27 cellular contexts compared by ENCODE assay signal in the genomic region with DNA sequence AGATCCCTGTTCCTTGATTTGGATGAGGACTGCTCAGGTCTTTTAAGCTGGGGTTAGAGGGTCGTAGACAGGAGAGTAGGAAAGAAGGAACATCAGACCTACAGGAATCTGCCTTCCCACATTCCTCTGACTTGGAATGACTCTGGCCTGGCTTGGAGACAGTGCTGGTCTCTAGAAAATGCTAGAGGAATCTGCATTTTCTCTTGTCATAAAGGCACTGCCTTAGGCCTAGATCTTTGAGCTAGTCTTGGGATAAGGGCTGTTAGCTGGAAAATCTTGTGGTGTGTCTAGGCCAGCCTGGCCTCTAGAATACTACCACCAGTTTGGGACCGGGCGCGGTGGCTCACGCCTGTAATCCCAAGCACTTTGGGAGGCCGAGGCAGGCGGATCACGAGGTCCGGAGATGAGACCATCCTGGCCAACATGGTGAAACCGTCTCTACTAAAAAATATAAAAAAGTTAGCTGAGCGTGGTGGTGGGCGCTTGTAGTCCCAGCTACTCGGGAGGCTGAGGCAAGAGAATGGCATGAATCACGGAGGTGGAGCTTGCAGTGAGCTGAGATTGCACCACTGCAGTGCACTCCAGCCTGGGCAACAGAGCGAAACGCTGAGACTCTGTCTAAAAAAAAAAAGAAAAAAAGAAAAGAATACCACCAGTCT. TPM values are rescaled to one million over a fixed set of nuclear protein-coding genes. Genes with fewer than 3 reads are reported as not detected.
DNase-seq lines count a peak whose midpoint lies in the region; FAIRE-seq and TF ChIP-seq lines count a peak whose summit lies in the region.
"Had no signal": no experiment of that assay in that cellular context is flagged by ENCODE, and none has a peak within 500 bp of the region (broad histone marks: within the 10 kb centered on the region; RNA-seq: fewer than 3 reads in every experiment).

No MANE protein-coding gene starts in this region.

- peaks cover 12% of the 10 kb centered on the region for H3K36me3 Mint-ChIP-seq in activated CD4-positive, alpha-beta T cell treated with anti-CD3 and anti-CD28 coated beads, Interleukin-2, amount 10 ng/mL, durations not matched to agents 24 days and 14 days (ENCODE audit: low read depth)
- H3K36me3 Mint-ChIP-seq in activated CD4-positive, alpha-beta memory T cell treated with anti-CD3 and anti-CD28 coated beads for 36 hours: no peaks in the 10 kb centered on the region

- H4K20me1 ChIP-seq in OCI-LY7 (ENCODE audit: insufficient read depth, low read length): no peaks in the 10 kb centered on the region

- POLR2A ChIA-PET in activated CD4-positive, alpha-beta memory T cell treated with anti-CD3 and anti-CD28 coated beads for 36 hours (lab: Charles Lee): interaction anchor here (0.7 kb wide), 1 partner anchor 658 kb away, joined by 4 read pairs; no protein-coding TSS in a partner anchor
- POLR2A ChIA-PET in OCI-LY7 (lab: Charles Lee): interaction anchor here (0.6 kb wide), 2 partner anchors 135 to 1463 kb away, joined by 3 read pairs; no protein-coding TSS in a partner anchor

- H3K27me3 ChIP-seq in muscle layer of duodenum (ENCODE audit: low read depth, low read length) (no peaks in the 10 kb centered on the region), spleen (replicated peaks in 1 of 7) (no peaks in the 10 kb centered on the region)
- H3K27me3 ChIP-seq: esophagus muscularis mucosa, hepatocyte had no signal

- H3K4me2 ChIP-seq in OCI-LY7 (ENCODE audit: low read length): no peak overlapping the region
- H3K4me2 ChIP-seq: hepatocyte had no signal

- H3K4me3 Mint-ChIP-seq in activated CD4-positive, alpha-beta T cell treated with anti-CD3 and anti-CD28 coated beads, Interleukin-2, amount 10 ng/mL, durations not matched to agents 24 days and 14 days: no peak overlapping the region
- no peak overlapping the region for H3K4me3 Mint-ChIP-seq in activated CD4-positive, alpha-beta memory T cell treated with anti-CD3 and anti-CD28 coated beads for 36 hours
- H3K4me3 Mint-ChIP-seq: immature natural killer cell; stimulated activated effector memory CD8-positive, alpha-beta T cell treated with anti-CD3 and anti-CD28 coated beads, Interleukin-12 subunit alpha, Interleukin-12 subunit beta, amount 100 ng/mL, for 72 hours had no signal

- H3K4me1 ChIP-seq in muscle layer of duodenum (ENCODE audit: control insufficient read depth in 1 of 2, insufficient read depth in 2 of 2, low read length in 2 of 2) (peaks cover 0 to 21% of the 10 kb centered on the region in 2 donors), spleen (peaks cover 3 to 24% (median 11%) of the 10 kb centered on the region in 6 donors), OCI-LY7 (ENCODE audit: insufficient read depth, low read length, poor library complexity, severe bottlenecking) (peaks cover 13% of the 10 kb centered on the region)

- TF ChIP-seq POLR2A in spleen (IDR thresholded peaks at IDR 0.05): no peak

- BruUV-seq in OCI-LY7 (replicated peaks; lab: Mats Ljungman, UMichigan): no TSS peak

- peak; percentile 53 for DNase-seq in activated CD4-positive, alpha-beta T cell treated with anti-CD3 and anti-CD28 coated beads, Interleukin-2, amount 10 ng/mL, durations not matched to agents 24 days and 14 days
- no peak for DNase-seq in activated CD4-positive, alpha-beta T cell treated with anti-CD3 and anti-CD28 coated beads, Interleukin-2, amount 50 U/mL, for 4 hours
- peak; percentile 22 for DNase-seq in epithelial cell of esophagus (ENCODE audit: low read depth)
- no peak for DNase-seq in spleen
- DNase-seq in activated CD4-positive, alpha-beta memory T cell treated with anti-CD3 and anti-CD28 coated beads for 36 hours: no peak
- DNase-seq in OCI-LY7 (ENCODE audit: low spot score): no peak
- no peak for DNase-seq in HTR-8/SVneo (ENCODE audit: insufficient read length, low spot score)
- DNase-seq: 8988T; activated CD4-positive, alpha-beta T cell treated with anti-CD3 and anti-CD28 coated beads, Interleukin-2, amount 50 U/mL, for 48 hours; activated effector memory CD4-positive, alpha-beta T cell treated with Interleukin-2 at 50 U/mL for 16 hours; COR-L47; effector CD8-positive, alpha-beta T cell; foreskin melanocyte; immature natural killer cell; Karpas-422; left ventricle myocardium inferior; mucosa of descending colon; NCI-H1092 treated with DMSO at 0.1 percent for 48 hours; NCI-H2081; OCI-M1; stimulated activated CD4-positive, alpha-beta T cell treated with anti-CD3 and anti-CD28 coated beads, Interleukin-2, amount 100 ng/mL, for 48 hours; substantia nigra had no signal

- peaks cover 5% of the 10 kb centered on the region for H3K4me1 Mint-ChIP-seq in activated CD4-positive, alpha-beta T cell treated with anti-CD3 and anti-CD28 coated beads, Interleukin-2, amount 10 ng/mL, durations not matched to agents 24 days and 14 days
- H3K4me1 Mint-ChIP-seq in activated CD4-positive, alpha-beta memory T cell treated with anti-CD3 and anti-CD28 coated beads for 36 hours (ENCODE audit: low read depth): peaks cover 3% of the 10 kb centered on the region

- H3K27ac ChIP-seq in muscle layer of duodenum (ENCODE audit: low read length): peak overlapping the region; percentile 16
- peak overlapping the region in 5 of 8 donors; percentile 13 to 63 (median 42) for H3K27ac ChIP-seq in spleen
- H3K27ac ChIP-seq in OCI-LY7 (ENCODE audit: low read depth, low read length, poor library complexity, severe bottlenecking): no peak overlapping the region
- H3K27ac ChIP-seq: hepatocyte, left ventricle myocardium inferior had no signal

- H3K4me3 ChIP-seq in epithelial cell of esophagus (ENCODE audit: low read length) (no peak overlapping the region), muscle layer of duodenum (ENCODE audit: low read depth in 1 of 2, low read length in 2 of 2) (no peak overlapping the region), spleen (no peak overlapping the region), OCI-LY7 (ENCODE audit: low read depth, low read length, poor library complexity, severe bottlenecking) (no peak overlapping the region)
- H3K4me3 ChIP-seq: esophagus muscularis mucosa, hepatocyte, left ventricle myocardium inferior, mucosa of descending colon had no signal

- CTCF ChIA-PET in activated CD4-positive, alpha-beta memory T cell treated with anti-CD3 and anti-CD28 coated beads for 36 hours (lab: Charles Lee): interaction anchor here (0.9 to 6.0 kb wide), 6 partner anchors 8 to 585 kb away, joined by 3 to 308 read pairs (median 4); no protein-coding TSS in a partner anchor
- CTCF ChIA-PET in OCI-LY7 (lab: Charles Lee; ENCODE audit: unreplicated experiment): interaction anchor here (1.0 kb wide), 1 partner anchor 134 kb away, joined by 6 read pairs; no protein-coding TSS in a partner anchor

- intact Hi-C loops in activated CD4-positive, alpha-beta T cell treated with anti-CD3 and anti-CD28 coated beads, Interleukin-2, amount 10 ng/mL, durations not matched to agents 24 days and 14 days (cut with micrococcal nuclease): no loop called here
- intact Hi-C loops in spleen (cut with DNase I; ENCODE audit: low total_unique reads) (no loop called here), OCI-LY7 (cut with micrococcal nuclease; ENCODE audit: unreplicated experiment) (no loop called here)
- intact Hi-C loops in activated CD4-positive, alpha-beta memory T cell treated with anti-CD3 and anti-CD28 coated beads for 36 hours (cut with micrococcal nuclease): no loop called here

- FAIRE-seq in HTR-8/SVneo (lab: Jason Lieb, UNC): no peak
- FAIRE-seq: H1 had no signal

- H3K27ac Mint-ChIP-seq in activated CD4-positive, alpha-beta T cell treated with anti-CD3 and anti-CD28 coated beads, Interleukin-2, amount 10 ng/mL, durations not matched to agents 24 days and 14 days: no peak overlapping the region
- no peak overlapping the region for H3K27ac Mint-ChIP-seq in activated CD4-positive, alpha-beta memory T cell treated with anti-CD3 and anti-CD28 coated beads for 36 hours
- H3K27ac Mint-ChIP-seq: immature natural killer cell; stimulated activated effector memory CD8-positive, alpha-beta T cell treated with anti-CD3 and anti-CD28 coated beads, Interleukin-12 subunit alpha, Interleukin-12 subunit beta, amount 100 ng/mL, for 72 hours had no signal

- H3K27me3 Mint-ChIP-seq in activated CD4-positive, alpha-beta T cell treated with anti-CD3 and anti-CD28 coated beads, Interleukin-2, amount 10 ng/mL, durations not matched to agents 24 days and 14 days: peaks cover under 1% of the 10 kb centered on the region
- no peaks in the 10 kb centered on the region for H3K27me3 Mint-ChIP-seq in activated CD4-positive, alpha-beta memory T cell treated with anti-CD3 and anti-CD28 coated beads for 36 hours

- no peaks in the 10 kb centered on the region for H3K79me2 ChIP-seq in OCI-LY7 (ENCODE audit: insufficient read depth, low read depth, low read length)
- H3K79me2 ChIP-seq: hepatocyte had no signal

- no peak overlapping the region for H2AFZ ChIP-seq in OCI-LY7 (ENCODE audit: low read length)
- H2AFZ ChIP-seq: hepatocyte had no signal

- no peaks in the 10 kb centered on the region for H3K9me2 ChIP-seq in OCI-LY7 (ENCODE audit: insufficient read depth, low read length)

- no peaks in the 10 kb centered on the region for H3K9me3 Mint-ChIP-seq in activated CD4-positive, alpha-beta T cell treated with anti-CD3 and anti-CD28 coated beads, Interleukin-2, amount 10 ng/mL, durations not matched to agents 24 days and 14 days
- no peaks in the 10 kb centered on the region for H3K9me3 Mint-ChIP-seq in activated CD4-positive, alpha-beta memory T cell treated with anti-CD3 and anti-CD28 coated beads for 36 hours
- H3K9me3 Mint-ChIP-seq: immature natural killer cell; stimulated activated effector memory CD8-positive, alpha-beta T cell treated with anti-CD3 and anti-CD28 coated beads, Interleukin-12 subunit alpha, Interleukin-12 subunit beta, amount 100 ng/mL, for 72 hours had no signal

- H3K36me3 ChIP-seq in muscle layer of duodenum (ENCODE audit: control insufficient read depth in 1 of 2, insufficient read depth in 2 of 2, low read length in 2 of 2): peaks cover 17 to 18% of the 10 kb centered on the region in 2 donors
- H3K36me3 ChIP-seq in spleen: peaks cover 0 to 32% (median 17%) of the 10 kb centered on the region in 6 donors
- H3K36me3 ChIP-seq in OCI-LY7 (ENCODE audit: insufficient read depth, low read length): peaks cover 3% of the 10 kb centered on the region; the same call in 1 of the 2 replicates

- no peaks in the 10 kb centered on the region for H3K9me3 ChIP-seq in muscle layer of duodenum (ENCODE audit: control insufficient read depth in 1 of 2, low read length in 2 of 2)
- H3K9me3 ChIP-seq in spleen: no peaks in the 10 kb centered on the region
- no peaks in the 10 kb centered on the region for H3K9me3 ChIP-seq in OCI-LY7 (ENCODE audit: low read length)
- H3K9me3 ChIP-seq: esophagus muscularis mucosa, left ventricle myocardium inferior, mucosa of descending colon had no signal

- WGBS in spleen, 5 donors: 81 to 92% (median 90%) methylated on average over 16 of the region's 16 CpGs

- TF ChIP-seq CTCF in epithelial cell of esophagus (IDR thresholded peaks at IDR 0.05; ENCODE audit: insufficient read depth, low read depth, low read length, missing control alignments) (no peak), spleen (IDR thresholded peaks at IDR 0.05 in 8 of 11, conservative IDR thresholded peaks at IDR 0.05 in 3 of 11) (no peak), OCI-LY7 (conservative IDR thresholded peaks at IDR 0.05; ENCODE audit: low read length) (no peak)

RNA-seq across cellular contexts. Expression of a gene that starts 17.3 kb away (rescaled TPM):
- 0.09 TPM in 2 replicates for total RNA-seq in activated CD4-positive, alpha-beta T cell treated with anti-CD3 and anti-CD28 coated beads, Interleukin-2, amount 10 ng/mL, durations not matched to agents 24 days and 14 days
- 1 to 10 TPM in 1 of 7 donors, under 1 TPM in 6; 0.26 to 1.1 (median 0.51) TPM for total RNA-seq in spleen
- polyA plus RNA-seq in spleen: under 1 TPM; 0.02 to 0.06 (median 0.03) TPM
- total RNA-seq in activated CD4-positive, alpha-beta memory T cell treated with anti-CD3 and anti-CD28 coated beads for 36 hours: under 1 TPM; 0.05 to 0.07 TPM
- total RNA-seq in OCI-LY7 (2014; rRNA removed; shearing (Covaris generic)): 0.03 TPM in 2 replicates
- 0.20 and 0.27 TPM in 2 replicates for total RNA-seq in OCI-LY7 (2022)

Comparison
In these comparisons a context has a peak if more than half of its experiments do, and no peak if none do; other contexts are left out.
1. DNase-seq: peak in activated CD4-positive, alpha-beta T cell treated with anti-CD3 and anti-CD28 coated beads, Interleukin-2, amount 10 ng/mL, durations not matched to agents 24 days and 14 days (single experiment) and epithelial cell of esophagus (single experiment); none in activated CD4-positive, alpha-beta T cell treated with anti-CD3 and anti-CD28 coated beads, Interleukin-2, amount 50 U/mL, for 4 hours (0 of 2), spleen (single experiment), activated CD4-positive, alpha-beta memory T cell treated with anti-CD3 and anti-CD28 coated beads for 36 hours (single experiment), OCI-LY7 (single experiment) and HTR-8/SVneo (single experiment).